ENCODE assay signal across 1 cellular context in the genomic region with DNA sequence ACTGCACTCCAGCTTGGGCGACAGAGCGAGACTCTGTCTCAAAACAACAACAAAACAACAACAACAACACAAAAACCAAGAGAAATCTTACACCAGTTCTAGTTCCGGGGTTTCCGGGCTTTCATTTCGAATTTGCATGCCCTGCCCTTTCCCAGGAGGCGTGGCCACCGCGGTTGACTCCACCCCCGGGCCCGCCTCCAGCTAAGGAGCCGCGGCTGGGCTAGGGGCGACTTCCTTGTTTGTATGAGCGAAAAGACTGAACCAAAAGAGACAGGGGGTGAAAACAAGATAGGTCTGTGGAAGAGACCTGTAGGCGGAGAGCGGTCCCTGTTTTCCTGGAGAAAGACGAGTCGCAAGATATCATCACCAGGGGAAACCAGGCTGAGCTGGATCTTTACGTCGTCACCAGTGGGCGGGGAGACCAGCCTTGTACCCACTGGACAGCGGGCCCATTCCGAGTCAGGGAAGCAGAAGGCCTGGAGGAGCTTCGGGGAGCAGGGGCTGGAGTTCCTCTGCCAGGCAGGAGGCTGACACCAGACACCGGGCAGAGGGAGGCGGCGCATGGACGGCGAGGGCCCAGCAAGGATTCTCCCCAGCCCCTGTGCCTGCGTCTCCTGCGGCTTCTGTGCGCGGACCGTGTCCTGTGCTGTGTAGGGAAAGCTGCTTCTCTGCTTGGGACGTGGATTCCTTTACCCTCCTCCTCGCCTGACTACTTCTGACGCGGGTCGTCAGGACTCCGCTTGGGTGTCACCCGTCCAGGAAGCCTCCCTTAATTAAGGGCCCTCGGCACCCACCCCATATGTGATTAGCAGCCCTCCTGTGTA.
TF ChIP-seq lines count a peak whose summit lies in the region.

No MANE protein-coding gene starts in this region.

TF ChIP-seq in endothelial cell of umbilical vein, 7 proteins besides CTCF, POLR2A, EP300 and RAD21:
- TF ChIP-seq EZH2 (IDR thresholded peaks at IDR 0.05; ENCODE audit: borderline replicate concordance, low read depth, low read length, severe bottlenecking) (no peak), POLR2AphosphoS5 (IDR thresholded peaks at IDR 0.05; ENCODE audit: insufficient read depth, low read depth, low read length) (peak; percentile 51)
